ENCODE assay signal across 8 cellular contexts in the genomic region with DNA sequence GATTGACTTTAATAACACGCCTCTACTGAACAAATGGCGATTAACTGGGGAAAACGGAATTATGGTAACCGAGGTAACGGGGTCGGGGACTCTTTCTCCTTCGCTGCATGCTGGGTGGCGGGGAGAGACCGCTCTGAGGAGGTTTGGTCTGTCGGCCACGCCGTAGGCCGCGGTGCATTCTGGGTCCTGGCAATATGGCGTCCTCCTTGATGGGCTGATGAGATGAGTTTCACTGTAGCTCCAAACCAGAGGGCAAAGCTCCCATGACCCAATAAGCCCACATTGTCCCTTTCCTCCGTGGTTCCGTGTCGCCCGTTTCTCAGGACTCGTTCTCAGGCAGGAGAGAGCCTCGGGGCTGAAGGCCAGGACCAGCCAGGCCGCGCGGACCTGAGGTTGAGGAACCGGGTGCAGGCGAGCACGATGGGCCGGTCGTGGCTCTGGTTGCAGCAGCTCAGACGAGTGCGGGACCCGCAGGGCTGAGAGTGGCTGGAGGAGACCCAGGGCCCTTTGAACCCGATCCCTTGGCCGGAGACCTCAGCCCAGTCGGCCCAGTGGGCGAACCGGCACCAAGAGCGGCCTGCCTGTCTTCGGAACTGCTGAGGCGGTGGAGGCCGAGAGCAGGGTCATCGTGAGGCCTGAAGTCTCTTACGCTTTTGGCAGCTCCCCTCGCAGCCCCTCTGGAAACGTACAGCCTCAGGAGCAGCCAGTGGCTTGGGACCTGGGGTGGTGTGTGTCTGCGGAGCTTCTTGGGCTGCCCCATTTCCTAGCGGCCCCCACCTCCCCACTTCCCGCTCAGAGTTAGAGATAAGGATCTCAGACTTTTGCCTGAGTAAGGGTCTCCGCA. TPM values are rescaled to one million over a fixed set of nuclear protein-coding genes. Genes with fewer than 3 reads are reported as not detected.
DNase-seq lines count a peak whose midpoint lies in the region; ATAC-seq and TF ChIP-seq lines count a peak whose summit lies in the region.

Gene RPTOR (plus strand): TSS at position 184 of the 844 bp plus-strand sequence. CDS start 792 bp downstream, outside the sequence.

- intact Hi-C loops in left ventricle myocardium superior (cut with micrococcal nuclease) = no loop called here

- no peaks in the 10 kb centered on the region for H3K27me3 ChIP-seq in upper lobe of left lung

- TF ChIP-seq POLR2A in upper lobe of left lung (IDR thresholded peaks at IDR 0.05) = peak in 2 of 4 donors; percentile 41 to 51

- TF ChIP-seq CTCF in HEK293 (tag by site-specific recombination; IDR thresholded peaks at IDR 0.05) = no peak
- no peak for TF ChIP-seq CTCF in progenitor cell of endocrine pancreas (IDR thresholded peaks at IDR 0.05; ENCODE audit: unreplicated experiment)
- TF ChIP-seq CTCF in upper lobe of left lung (IDR thresholded peaks at IDR 0.05) = no peak

- peak within 1 kb of the TSS; percentile 98 for H3K27ac Mint-ChIP-seq in progenitor cell of endocrine pancreas

- ATAC-seq in left ventricle myocardium superior (peak; percentile 99), upper lobe of left lung (ENCODE audit: low FRiP score in 2 of 2) (peak; percentile 93 to 99)

- H3K9me3 Mint-ChIP-seq in progenitor cell of endocrine pancreas (ENCODE audit: low read depth) = no peaks in the 10 kb centered on the region

- POLR2A ChIA-PET in HEK293 (lab: Yijun Ruan, JAX) = interaction anchor here (0.5 to 3.2 kb wide), 6 partner anchors 10 to 763 kb away, joined by 3 to 22 read pairs (median 4); partner anchors contain the start of gene NPTX1

- H3K27ac ChIP-seq in HEK293 (ENCODE audit: extremely low read depth, low read depth, low read length) (peak within 1 kb of the TSS; percentile 68), angular gyrus (ENCODE audit: low read depth, low read length) (peak within 1 kb of the TSS; percentile 80), upper lobe of left lung (peak within 1 kb of the TSS; percentile 83 to 89 (median 85))

- H3K36me3 ChIP-seq in HEK293 (ENCODE audit: control insufficient read depth in 2 of 2, insufficient read depth in 1 of 2, low read length in 2 of 2) (peaks cover 0 to 8% of the 10 kb centered on the region in 2 experiments; a peak in 2 of 3 replicates), upper lobe of left lung (peaks cover 0 to 2% (median 0%) of the 10 kb centered on the region in 4 donors)

- H3K9me3 ChIP-seq in HEK293 (ENCODE audit: control insufficient read depth, insufficient read depth, low read depth, low read length) (no peaks in the 10 kb centered on the region), upper lobe of left lung (no peaks in the 10 kb centered on the region)

- H3K4me3 Mint-ChIP-seq in progenitor cell of endocrine pancreas (ENCODE audit: low read depth) = peak within 1 kb of the TSS; percentile 94

- peaks cover 16% of the 10 kb centered on the region for H3K4me1 Mint-ChIP-seq in progenitor cell of endocrine pancreas (ENCODE audit: low read depth)

- DNase-seq in DMS53 (lab: John Stamatoyannopoulos, UW) (peak; percentile 95), NCI-H1694 (lab: John Stamatoyannopoulos, UW) (peak; percentile 91), T-helper 2 cell (peak; percentile 71 to 91 (median 82)), left ventricle myocardium superior (peak; percentile 92), progenitor cell of endocrine pancreas (ENCODE audit: low spot score, unreplicated experiment) (peak; percentile 82), upper lobe of left lung (peak; percentile 88 to 97)

- 0 to 1% methylated on average over 19 to 49 of the region's 49 CpGs for WGBS in upper lobe of left lung, 2 donors

- peaks cover 10% of the 10 kb centered on the region for H3K4me1 ChIP-seq in HEK293 (ENCODE audit: control insufficient read depth, insufficient read depth, low read length)
- H3K4me1 ChIP-seq in upper lobe of left lung = peaks cover 14 to 24% (median 21%) of the 10 kb centered on the region in 4 donors

- TF ChIP-seq EP300 in upper lobe of left lung (IDR thresholded peaks at IDR 0.05) = peak in 1 of 4 donors; percentile 34

- H3K36me3 Mint-ChIP-seq in progenitor cell of endocrine pancreas (ENCODE audit: insufficient read depth) = no peaks in the 10 kb centered on the region

- CTCF ChIA-PET in HEK293 (lab: Yijun Ruan, JAX) = interaction anchor here (1.0 to 1.8 kb wide), 5 partner anchors 10 to 71 kb away, joined by 3 to 7 read pairs (median 5); no protein-coding TSS in a partner anchor

- peak within 1 kb of the TSS; percentile 99 for H3K4me3 ChIP-seq in HEK293 (ENCODE audit: low read depth, low read length)
- peak within 1 kb of the TSS; percentile 91 to 98 (median 96) for H3K4me3 ChIP-seq in upper lobe of left lung

- H3K27me3 Mint-ChIP-seq in progenitor cell of endocrine pancreas = peaks cover 13% of the 10 kb centered on the region

TF ChIP-seq in HEK293, 187 proteins besides CTCF, POLR2A, EP300 and RAD21 (continues in another document):
- peak; percentile 58 for TF ChIP-seq ZIC2 (tag by site-specific recombination; IDR thresholded peaks at IDR 0.05)
- peak; percentile 27; the same call in 1 of the 2 replicates for TF ChIP-seq GLIS1 (tag by site-specific recombination; IDR thresholded peaks at IDR 0.05)
- TF ChIP-seq, protein P1, sequence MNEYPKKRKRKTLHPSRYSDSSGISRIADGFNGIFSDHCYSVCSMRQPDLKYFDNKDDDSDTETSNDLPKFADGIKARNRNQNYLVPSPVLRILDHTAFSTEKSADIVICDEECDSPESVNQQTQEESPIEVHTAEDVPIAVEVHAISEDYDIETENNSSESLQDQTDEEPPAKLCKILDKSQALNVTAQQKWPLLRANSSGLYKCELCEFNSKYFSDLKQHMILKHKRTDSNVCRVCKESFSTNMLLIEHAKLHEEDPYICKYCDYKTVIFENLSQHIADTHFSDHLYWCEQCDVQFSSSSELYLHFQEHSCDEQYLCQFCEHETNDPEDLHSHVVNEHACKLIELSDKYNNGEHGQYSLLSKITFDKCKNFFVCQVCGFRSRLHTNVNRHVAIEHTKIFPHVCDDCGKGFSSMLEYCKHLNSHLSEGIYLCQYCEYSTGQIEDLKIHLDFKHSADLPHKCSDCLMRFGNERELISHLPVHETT (tag by site-specific recombination; IDR thresholded peaks at IDR 0.05) = peak; percentile 98
- TF ChIP-seq MYNN (tag by site-specific recombination; IDR thresholded peaks at IDR 0.05; ENCODE audit: borderline replicate concordance) = peak; percentile 92
- TF ChIP-seq ZNF549 (tag by site-specific recombination; IDR thresholded peaks at IDR 0.05) = no peak
- no peak; the same call in 1 of the 2 replicates for TF ChIP-seq ZNF704 (tag by site-specific recombination; IDR thresholded peaks at IDR 0.05)
- TF ChIP-seq ZBTB8A (tag by site-specific recombination; IDR thresholded peaks at IDR 0.05) = peak; percentile 41
- peak; percentile 56; the same call in 1 of the 2 replicates for TF ChIP-seq ZNF394 (tag by site-specific recombination; IDR thresholded peaks at IDR 0.05; ENCODE audit: borderline replicate concordance)
- TF ChIP-seq SP3 (tag by site-specific recombination; IDR thresholded peaks at IDR 0.05) = peak; percentile 60
- TF ChIP-seq SP7 (tag by site-specific recombination; IDR thresholded peaks at IDR 0.05) = peak; percentile 74; the same call in 1 of the 2 replicates
- peak; percentile 88 for TF ChIP-seq ZNF660 (tag by site-specific recombination; IDR thresholded peaks at IDR 0.05)
- TF ChIP-seq SCRT2 (tag by site-specific recombination; IDR thresholded peaks at IDR 0.05) = no peak; the same call in 1 of the 2 replicates
- 0 out of 2 replicates have a peak, but pooled peaks have one; percentile 16 for TF ChIP-seq ZNF664 (tag by site-specific recombination; IDR thresholded peaks at IDR 0.05)
- no peak for TF ChIP-seq ZNF266 (tag by site-specific recombination; IDR thresholded peaks at IDR 0.05; ENCODE audit: low read depth)
- TF ChIP-seq KLF9 (tag by site-specific recombination; IDR thresholded peaks at IDR 0.05; ENCODE audit: low read depth) = peak; percentile 30; the same call in 1 of the 2 replicates
- peak; percentile 19; the same call in 1 of the 2 replicates for TF ChIP-seq ZBTB11 (tag by site-specific recombination; conservative IDR thresholded peaks at IDR 0.05; ENCODE audit: low read depth)
- TF ChIP-seq ZBTB7A (tag by site-specific recombination; IDR thresholded peaks at IDR 0.05; ENCODE audit: low read depth) = 0 out of 2 replicates have a peak, but pooled peaks have one; percentile 31

RNA-seq across cellular contexts. Expression of gene RPTOR, which starts in this region (rescaled TPM):
- total RNA-seq in left ventricle myocardium superior (20.9 TPM), progenitor cell of endocrine pancreas (39.9 and 40.0 TPM in 2 replicates), upper lobe of left lung (100 to 1,000 TPM in 1 of 6 donors, 10 to 100 TPM in 5; 26.8 to 109 (median 36.8) TPM)

Comparison
In these comparisons a context has a peak if more than half of its experiments do, and no peak if none do; other contexts are left out.
1. Peak in every context shown above with its lines: DNase-seq, ATAC-seq, H3K4me3 ChIP-seq and H3K27ac ChIP-seq.